In genomic region chr20:3367125-3367524, GRCh38 we compare ENCODE assay signal across 26 cellular contexts.
"Had no signal": no experiment of that assay in that cellular context is flagged by ENCODE, and none has a peak within 500 bp of the region (broad histone marks: within the 10 kb centered on the region; RNA-seq: fewer than 3 reads in every experiment).

No MANE protein-coding gene starts in this region.

- H3K27me3 Mint-ChIP-seq: naive thymus-derived CD4-positive, alpha-beta T cell; stimulated activated memory B cell treated with anti-CD40 and anti-IgM and Interleukin-4, amounts not matched to agents 10 μg/mL and 1 μg/mL and 100 μg/mL, for 72 hours had no signal

- H3K36me3 ChIP-seq: neural progenitor cell had no signal

- H3K27me3 ChIP-seq: adrenal gland, ascending aorta, brain microvascular endothelial cell, foreskin keratinocyte, left lung, neural progenitor cell, sigmoid colon, stomach, suprapubic skin, tibial nerve had no signal

- H3K9me3 Mint-ChIP-seq: naive thymus-derived CD4-positive, alpha-beta T cell; neural progenitor cell; stimulated activated memory B cell treated with anti-CD40 and anti-IgM and Interleukin-4, amounts not matched to agents 10 μg/mL and 1 μg/mL and 100 μg/mL, for 72 hours had no signal

- ATAC-seq: activated CD8-positive, alpha-beta T cell treated with anti-CD3 and anti-CD28 coated beads, Interleukin-2, amount 10 ng/mL, durations not matched to agents 7 days and 5 days; foreskin keratinocyte; left lung; naive thymus-derived CD4-positive, alpha-beta T cell; stimulated activated memory B cell treated with anti-CD40 and anti-IgM and Interleukin-4, amounts not matched to agents 10 μg/mL and 1 μg/mL and 100 μg/mL, for 72 hours; WTC11 had no signal

- H3K4me3 ChIP-seq: adrenal gland, ascending aorta, left lung, lung, neural progenitor cell, sigmoid colon, smooth muscle cell, stomach, suprapubic skin, tibial nerve had no signal

- H3K4me3 Mint-ChIP-seq: activated CD8-positive, alpha-beta T cell treated with anti-CD3 and anti-CD28 coated beads, Interleukin-2, amount 10 ng/mL, durations not matched to agents 7 days and 5 days; neural progenitor cell; stimulated activated memory B cell treated with anti-CD40 and anti-IgM and Interleukin-4, amounts not matched to agents 10 μg/mL and 1 μg/mL and 100 μg/mL, for 72 hours; WTC11 had no signal

- H3K4me1 ChIP-seq: adrenal gland, ascending aorta, foreskin keratinocyte, left lung, neural progenitor cell, sigmoid colon, suprapubic skin, tibial nerve had no signal

- H3K9me3 ChIP-seq: adrenal gland, ascending aorta, left lung, sigmoid colon, stomach, suprapubic skin, tibial nerve had no signal

- H3K4me1 Mint-ChIP-seq: neural progenitor cell; stimulated activated memory B cell treated with anti-CD40 and anti-IgM and Interleukin-4, amounts not matched to agents 10 μg/mL and 1 μg/mL and 100 μg/mL, for 72 hours; WTC11 had no signal

- H3K4me2 ChIP-seq: neural progenitor cell, smooth muscle cell had no signal

- H2AFZ ChIP-seq: neural progenitor cell had no signal

- H3K27ac ChIP-seq: adrenal gland, ascending aorta, brain microvascular endothelial cell, foreskin keratinocyte, left lung, neural progenitor cell, sigmoid colon, stomach, suprapubic skin, tibial nerve had no signal

- H3K9ac ChIP-seq: neural progenitor cell had no signal

- H3K27ac Mint-ChIP-seq: activated CD8-positive, alpha-beta T cell treated with anti-CD3 and anti-CD28 coated beads, Interleukin-2, amount 10 ng/mL, durations not matched to agents 7 days and 5 days; neural progenitor cell; stimulated activated memory B cell treated with anti-CD40 and anti-IgM and Interleukin-4, amounts not matched to agents 10 μg/mL and 1 μg/mL and 100 μg/mL, for 72 hours; WTC11 had no signal

- DNase-seq: activated CD8-positive, alpha-beta T cell treated with anti-CD3 and anti-CD28 coated beads, Interleukin-2, amount 10 ng/mL, durations not matched to agents 7 days and 5 days; activated effector memory CD4-positive, alpha-beta T cell treated with anti-CD3 and anti-CD28 coated beads, Interleukin-2, amount 50 U/mL, for 16 hours; activated naive CD4-positive, alpha-beta T cell treated with anti-CD3 and anti-CD28 coated beads, Interleukin-2, amount 50 U/mL, for 16 hours; brain microvascular endothelial cell; caudate nucleus; dermis blood vessel endothelial cell; effector CD8-positive, alpha-beta T cell; erythroblast; foreskin keratinocyte; kidney; left lung; naive thymus-derived CD4-positive, alpha-beta T cell; posterior cingulate gyrus; sigmoid colon; stimulated activated CD4-positive, alpha-beta T cell treated with anti-CD3 and anti-CD28 coated beads, Interleukin-15, amount 100 ng/mL, for 24 hours; stomach; T1000 had no signal
